Comparison of ENCODE assay signal across 18 cellular contexts in genomic region chr9:636931-637591, GRCh38.
DNase-seq lines count a peak whose midpoint lies in the region; ATAC-seq, FAIRE-seq and TF ChIP-seq lines count a peak whose summit lies in the region.
"Had no signal": no experiment of that assay in that cellular context is flagged by ENCODE, and none has a peak within 500 bp of the region (broad histone marks: within the 10 kb centered on the region; RNA-seq: fewer than 3 reads in every experiment).

No MANE protein-coding gene starts in this region.

- no peak for TF ChIP-seq EP300 in K562 (IDR thresholded peaks at IDR 0.05; ENCODE audit: low read length)

- H3K9me1 ChIP-seq in K562 (ENCODE audit: control insufficient read depth, insufficient read depth, low read length) = no peaks in the 10 kb centered on the region

- H3K9me3 ChIP-seq in K562 (replicated peaks; ENCODE audit: control insufficient read depth, insufficient read depth, low read depth, low read length) (no peaks in the 10 kb centered on the region), SJCRH30 (replicated peaks) (no peaks in the 10 kb centered on the region)

- peaks cover 3% of the 10 kb centered on the region for H3K9me3 Mint-ChIP-seq in activated CD4-positive, alpha-beta memory T cell treated with anti-CD3 and anti-CD28 coated beads for 36 hours
- peaks cover 2% of the 10 kb centered on the region for H3K9me3 Mint-ChIP-seq in activated CD4-positive, alpha-beta memory T cell treated with anti-CD3 and anti-CD28 coated beads, Interleukin-2, amount 10 ng/mL, durations not matched to agents 7 days and 5 days
- H3K9me3 Mint-ChIP-seq in stimulated activated naive CD8-positive, alpha-beta T cell treated with anti-CD3 and anti-CD28 coated beads, Interleukin-15, Interleukin-2, amounts not matched to agents 100 ng/mL and 50 ng/mL, for 24 hours = no peaks in the 10 kb centered on the region
- H3K9me3 Mint-ChIP-seq in stimulated activated naive CD8-positive, alpha-beta T cell treated with anti-CD3 and anti-CD28 coated beads, Interleukin-15, amount 100 ng/mL, for 72 hours = peaks cover 0 to 6% of the 10 kb centered on the region in 2 donors

- no peak for TF ChIP-seq CTCF in K562 (IDR thresholded peaks at IDR 0.05 in 2 of 3, conservative IDR thresholded peaks at IDR 0.05 in 1 of 3; ENCODE audit: insufficient read depth in 2 of 3, low read depth in 1 of 3, low read length in 3 of 3)

- H3K79me2 ChIP-seq in K562 (ENCODE audit: control insufficient read depth, insufficient read depth, low read length) = no peaks in the 10 kb centered on the region

- H3K27ac Mint-ChIP-seq in activated CD4-positive, alpha-beta memory T cell treated with anti-CD3 and anti-CD28 coated beads for 36 hours = peak overlapping the region; percentile 83
- H3K27ac Mint-ChIP-seq in activated CD4-positive, alpha-beta memory T cell treated with anti-CD3 and anti-CD28 coated beads, Interleukin-2, amount 10 ng/mL, durations not matched to agents 7 days and 5 days = no peak overlapping the region
- H3K27ac Mint-ChIP-seq in stimulated activated naive CD8-positive, alpha-beta T cell treated with anti-CD3 and anti-CD28 coated beads, Interleukin-15, Interleukin-2, amounts not matched to agents 100 ng/mL and 50 ng/mL, for 24 hours = peak overlapping the region; percentile 8
- H3K27ac Mint-ChIP-seq in stimulated activated naive CD8-positive, alpha-beta T cell treated with anti-CD3 and anti-CD28 coated beads, Interleukin-15, amount 100 ng/mL, for 72 hours = peak overlapping the region in 1 of 2 donors; percentile 85

- TF ChIP-seq RAD21 in K562 (CRISPR knock-in tag; conservative IDR thresholded peaks at IDR 0.05 in 1 of 2, IDR thresholded peaks at IDR 0.05 in 1 of 2) = no peak

- ATAC-seq in stimulated activated naive CD8-positive, alpha-beta T cell treated with anti-CD3 and anti-CD28 coated beads, Interleukin-15, amount 100 ng/mL, for 72 hours = no peak
- no peak for ATAC-seq in K562
- ATAC-seq in GM19463 (IDR thresholded peaks at IDR 0.05; ENCODE audit: unreplicated experiment) = no peak
- ATAC-seq: HCT116 had no signal

- H3K27me3 ChIP-seq in K562 (ENCODE audit: control insufficient read depth in 2 of 2, insufficient read depth in 2 of 2, low read length in 2 of 2) (no peaks in the 10 kb centered on the region), SJCRH30 (no peaks in the 10 kb centered on the region)

- intact Hi-C loops in activated CD4-positive, alpha-beta memory T cell treated with anti-CD3 and anti-CD28 coated beads for 36 hours (cut with micrococcal nuclease) = loop anchor here (1.0 to 10.0 kb wide), 2 partner anchors 24 to 362 kb away; no protein-coding TSS in a partner anchor
- intact Hi-C loops in K562 (cut with micrococcal nuclease) = no loop called here

- no peak overlapping the region for H3K27ac ChIP-seq in K562 (ENCODE audit: extremely low read depth, low read depth, low read length)
- no peak overlapping the region for H3K27ac ChIP-seq in SJCRH30
- H3K27ac ChIP-seq: C4-2B, RWPE1 had no signal

- H3K4me3 ChIP-seq in K562 = no peak overlapping the region
- H3K4me3 ChIP-seq in SJCRH30 = no peak overlapping the region

- H3K4me1 ChIP-seq in K562 (replicated peaks in 1 of 2; ENCODE audit: control insufficient read depth in 2 of 2, insufficient read depth in 2 of 2, low read length in 2 of 2) = no peaks in the 10 kb centered on the region
- H3K4me1 ChIP-seq in SJCRH30 = peaks cover 8% of the 10 kb centered on the region

- H3K4me3 Mint-ChIP-seq in activated CD4-positive, alpha-beta memory T cell treated with anti-CD3 and anti-CD28 coated beads for 36 hours = no peak overlapping the region
- no peak overlapping the region for H3K4me3 Mint-ChIP-seq in activated CD4-positive, alpha-beta memory T cell treated with anti-CD3 and anti-CD28 coated beads, Interleukin-2, amount 10 ng/mL, durations not matched to agents 7 days and 5 days
- H3K4me3 Mint-ChIP-seq in stimulated activated naive CD8-positive, alpha-beta T cell treated with anti-CD3 and anti-CD28 coated beads, Interleukin-15, Interleukin-2, amounts not matched to agents 100 ng/mL and 50 ng/mL, for 24 hours = no peak overlapping the region
- no peak overlapping the region for H3K4me3 Mint-ChIP-seq in stimulated activated naive CD8-positive, alpha-beta T cell treated with anti-CD3 and anti-CD28 coated beads, Interleukin-15, amount 100 ng/mL, for 72 hours

- no peak for DNase-seq in activated CD4-positive, alpha-beta memory T cell treated with anti-CD3 and anti-CD28 coated beads for 36 hours
- DNase-seq in activated CD4-positive, alpha-beta memory T cell treated with anti-CD3 and anti-CD28 coated beads, Interleukin-2, amount 10 ng/mL, durations not matched to agents 7 days and 5 days = no peak
- no peak for DNase-seq in stimulated activated naive CD8-positive, alpha-beta T cell treated with anti-CD3 and anti-CD28 coated beads, Interleukin-15, amount 100 ng/mL, for 72 hours
- DNase-seq in K562 (ENCODE audit: extremely low read depth in 1 of 4, low spot score in 3 of 4) = no peak
- DNase-seq in activated CD4-positive, CD25-positive, alpha-beta regulatory T cell treated with anti-CD3 and anti-CD28 coated beads, Interleukin-2, amount 50 U/mL, for 72 hours = no peak
- no peak for DNase-seq in SJCRH30
- DNase-seq: 8988T, DMS153, NCI-H1436 treated with DMSO at 0.1 percent for 48 hours, NCI-H2081 treated with DMSO at 0.1 percent for 48 hours, NCI-H226, NCI-H526, OCI-M1 had no signal

- FAIRE-seq in K562 (lab: Jason Lieb, UNC) = no peak

- WGBS in K562 (ENCODE audit: insufficient coverage, low coverage, missing lambda C conversion rate) = 0% methylated on average over 1 of the region's 1 CpG

- H3K9ac ChIP-seq in K562 (ENCODE audit: insufficient read depth in 1 of 2, low read depth in 2 of 2, low read length in 2 of 2) = no peak overlapping the region

- no peak overlapping the region for H2AFZ ChIP-seq in K562 (ENCODE audit: low read depth, low read length)

- in situ Hi-C loops in K562 (cut with MboI) = no loop called here

- no peaks in the 10 kb centered on the region for H4K20me1 ChIP-seq in K562 (replicated peaks; ENCODE audit: control insufficient read depth, insufficient read depth, low read length)

- H3K4me2 ChIP-seq in K562 (ENCODE audit: insufficient read depth, low read length) = no peak overlapping the region

- H3K27me3 Mint-ChIP-seq in activated CD4-positive, alpha-beta memory T cell treated with anti-CD3 and anti-CD28 coated beads for 36 hours = no peaks in the 10 kb centered on the region
- peaks cover 3% of the 10 kb centered on the region for H3K27me3 Mint-ChIP-seq in activated CD4-positive, alpha-beta memory T cell treated with anti-CD3 and anti-CD28 coated beads, Interleukin-2, amount 10 ng/mL, durations not matched to agents 7 days and 5 days
- no peaks in the 10 kb centered on the region for H3K27me3 Mint-ChIP-seq in stimulated activated naive CD8-positive, alpha-beta T cell treated with anti-CD3 and anti-CD28 coated beads, Interleukin-15, Interleukin-2, amounts not matched to agents 100 ng/mL and 50 ng/mL, for 24 hours
- H3K27me3 Mint-ChIP-seq in stimulated activated naive CD8-positive, alpha-beta T cell treated with anti-CD3 and anti-CD28 coated beads, Interleukin-15, amount 100 ng/mL, for 72 hours = no peaks in the 10 kb centered on the region

- POLR2A ChIA-PET in activated CD4-positive, alpha-beta memory T cell treated with anti-CD3 and anti-CD28 coated beads for 36 hours (lab: Charles Lee) = no interaction called here
- POLR2A ChIA-PET in activated CD4-positive, alpha-beta memory T cell treated with anti-CD3 and anti-CD28 coated beads, Interleukin-2, amount 10 ng/mL, durations not matched to agents 7 days and 5 days (lab: Charles Lee) = no interaction called here
- POLR2A ChIA-PET in K562 (lab: Yijun Ruan, JAX) = no interaction called here

- H3K36me3 ChIP-seq in K562 (ENCODE audit: control insufficient read depth, insufficient read depth, low read length) = no peaks in the 10 kb centered on the region
- no peaks in the 10 kb centered on the region for H3K36me3 ChIP-seq in SJCRH30

- peaks cover 3% of the 10 kb centered on the region for H3K36me3 Mint-ChIP-seq in activated CD4-positive, alpha-beta memory T cell treated with anti-CD3 and anti-CD28 coated beads for 36 hours
- H3K36me3 Mint-ChIP-seq in activated CD4-positive, alpha-beta memory T cell treated with anti-CD3 and anti-CD28 coated beads, Interleukin-2, amount 10 ng/mL, durations not matched to agents 7 days and 5 days (ENCODE audit: low read depth) = no peaks in the 10 kb centered on the region
- no peaks in the 10 kb centered on the region for H3K36me3 Mint-ChIP-seq in stimulated activated naive CD8-positive, alpha-beta T cell treated with anti-CD3 and anti-CD28 coated beads, Interleukin-15, Interleukin-2, amounts not matched to agents 100 ng/mL and 50 ng/mL, for 24 hours (ENCODE audit: low read depth)

- CTCF ChIA-PET in activated CD4-positive, alpha-beta memory T cell treated with anti-CD3 and anti-CD28 coated beads for 36 hours (lab: Charles Lee) = interaction anchor here (0.6 kb wide), 1 partner anchor 19 kb away, joined by 3 read pairs; no protein-coding TSS in a partner anchor
- CTCF ChIA-PET in activated CD4-positive, alpha-beta memory T cell treated with anti-CD3 and anti-CD28 coated beads, Interleukin-2, amount 10 ng/mL, durations not matched to agents 7 days and 5 days (lab: Charles Lee) = no interaction called here
- CTCF ChIA-PET in K562 (lab: Yijun Ruan, JAX; ENCODE audit: low intra/inter-chr PET ratio) = no interaction called here

- BruUV-seq in K562 (replicated peaks; lab: Mats Ljungman, UMichigan) = no TSS peak

- no peak for TF ChIP-seq POLR2A in K562 (conservative IDR thresholded peaks at IDR 0.05)

- peaks cover 25% of the 10 kb centered on the region for H3K4me1 Mint-ChIP-seq in activated CD4-positive, alpha-beta memory T cell treated with anti-CD3 and anti-CD28 coated beads for 36 hours (ENCODE audit: low read depth)
- peaks cover 5% of the 10 kb centered on the region for H3K4me1 Mint-ChIP-seq in activated CD4-positive, alpha-beta memory T cell treated with anti-CD3 and anti-CD28 coated beads, Interleukin-2, amount 10 ng/mL, durations not matched to agents 7 days and 5 days
- H3K4me1 Mint-ChIP-seq in stimulated activated naive CD8-positive, alpha-beta T cell treated with anti-CD3 and anti-CD28 coated beads, Interleukin-15, Interleukin-2, amounts not matched to agents 100 ng/mL and 50 ng/mL, for 24 hours (ENCODE audit: low read depth) = peaks cover 22% of the 10 kb centered on the region
- peaks cover 14% of the 10 kb centered on the region for H3K4me1 Mint-ChIP-seq in stimulated activated naive CD8-positive, alpha-beta T cell treated with anti-CD3 and anti-CD28 coated beads, Interleukin-15, amount 100 ng/mL, for 72 hours

TF ChIP-seq in K562, 482 proteins besides CTCF, POLR2A, EP300 and RAD21:
- TF ChIP-seq C11orf30 (IDR thresholded peaks at IDR 0.05; ENCODE audit: low read depth) = peak; percentile 18; the same call in 1 of the 2 replicates
- peak; percentile 36 for TF ChIP-seq ZNF316 (IDR thresholded peaks at IDR 0.05)
- no peak for TF ChIP-seq ASH1L (IDR thresholded peaks at IDR 0.05; ENCODE audit: borderline replicate concordance, low read depth, partially characterized antibody)
